Comparison of ENCODE assay signal across 8 cellular contexts in genomic region chr4:78938474-78938867, GRCh38. TPM values are rescaled to one million over a fixed set of nuclear protein-coding genes. Genes with fewer than 3 reads are reported as not detected.
DNase-seq lines count a peak whose midpoint lies in the region; ATAC-seq and FAIRE-seq lines count a peak whose summit lies in the region.

No MANE protein-coding gene starts in this region.

- H3K4me3 ChIP-seq in iPS-18c (ENCODE audit: insufficient read depth, low read depth, low read length) = peak overlapping the region; percentile 90
- peak overlapping the region; percentile 83 to 95 (median 94) for H3K4me3 ChIP-seq in subcutaneous abdominal adipose tissue (ENCODE audit: low read depth in 1 of 5, low read length in 5 of 5)

- peaks cover 10% of the 10 kb centered on the region for H3K27me3 Mint-ChIP-seq in activated T-cell treated with anti-CD3 and anti-CD28 coated beads, Interleukin-2, amount 50 U/mL, for 4 hours (ENCODE audit: low read depth)
- peaks cover 10% of the 10 kb centered on the region for H3K27me3 Mint-ChIP-seq in activated CD4-positive, alpha-beta memory T cell treated with anti-CD3 and anti-CD28 coated beads for 36 hours

- peaks cover 0 to 20% (median 17%) of the 10 kb centered on the region in 5 donors for H3K4me1 ChIP-seq in subcutaneous abdominal adipose tissue (ENCODE audit: control insufficient read depth in 5 of 5, insufficient read depth in 5 of 5, low read length in 5 of 5)

- no peaks in the 10 kb centered on the region for H3K9me3 Mint-ChIP-seq in activated T-cell treated with anti-CD3 and anti-CD28 coated beads, Interleukin-2, amount 50 U/mL, for 4 hours
- H3K9me3 Mint-ChIP-seq in activated CD4-positive, alpha-beta memory T cell treated with anti-CD3 and anti-CD28 coated beads for 36 hours = no peaks in the 10 kb centered on the region

- CTCF ChIA-PET in activated CD4-positive, alpha-beta memory T cell treated with anti-CD3 and anti-CD28 coated beads for 36 hours (lab: Charles Lee) = interaction anchor here (1.0 to 2.9 kb wide), 5 partner anchors 12 to 1264 kb away, joined by 3 to 11 read pairs (median 5); no protein-coding TSS in a partner anchor

- peaks cover 43% of the 10 kb centered on the region for H3K4me1 Mint-ChIP-seq in activated T-cell treated with anti-CD3 and anti-CD28 coated beads, Interleukin-2, amount 50 U/mL, for 4 hours (ENCODE audit: low read depth)
- peaks cover 36% of the 10 kb centered on the region for H3K4me1 Mint-ChIP-seq in activated CD4-positive, alpha-beta memory T cell treated with anti-CD3 and anti-CD28 coated beads for 36 hours (ENCODE audit: low read depth)

- H3K36me3 ChIP-seq in subcutaneous abdominal adipose tissue (ENCODE audit: control insufficient read depth in 5 of 5, insufficient read depth in 5 of 5, low read length in 5 of 5) = no peaks in the 10 kb centered on the region

- no peak overlapping the region for H3K27ac Mint-ChIP-seq in activated CD4-positive, alpha-beta memory T cell treated with anti-CD3 and anti-CD28 coated beads for 36 hours

- FAIRE-seq in urothelium cell line (lab: Jason Lieb, UNC) = no peak

- intact Hi-C loops in activated CD4-positive, alpha-beta memory T cell treated with anti-CD3 and anti-CD28 coated beads for 36 hours (cut with micrococcal nuclease) = loop anchor here (5.0 to 10.0 kb wide), 6 partner anchors 281 to 1351 kb away; partner anchors contain the start of gene ANTXR2

- peak overlapping the region; percentile 98 for H3K4me3 Mint-ChIP-seq in activated T-cell treated with anti-CD3 and anti-CD28 coated beads, Interleukin-2, amount 50 U/mL, for 4 hours
- H3K4me3 Mint-ChIP-seq in activated CD4-positive, alpha-beta memory T cell treated with anti-CD3 and anti-CD28 coated beads for 36 hours = peak overlapping the region; percentile 95

- peak overlapping the region; percentile 67 to 92 (median 82) for H3K9ac ChIP-seq in subcutaneous abdominal adipose tissue (ENCODE audit: low read length in 5 of 5)

- H3K36me3 Mint-ChIP-seq in activated T-cell treated with anti-CD3 and anti-CD28 coated beads, Interleukin-2, amount 50 U/mL, for 4 hours (ENCODE audit: insufficient read depth) = peaks cover 8% of the 10 kb centered on the region
- H3K36me3 Mint-ChIP-seq in activated CD4-positive, alpha-beta memory T cell treated with anti-CD3 and anti-CD28 coated beads for 36 hours = peaks cover 3% of the 10 kb centered on the region

- no peak overlapping the region for H3K27ac ChIP-seq in subcutaneous abdominal adipose tissue (ENCODE audit: low read depth, low read length)

- no peak for DNase-seq in activated T-cell treated with anti-CD3 and anti-CD28 coated beads, Interleukin-2, amount 50 U/mL, for 4 hours
- DNase-seq in activated T-cell treated with anti-CD3 and anti-CD28 coated beads, Interleukin-2, amount 50 U/mL, for 1 hour = no peak
- DNase-seq in activated CD4-positive, alpha-beta memory T cell treated with anti-CD3 and anti-CD28 coated beads for 36 hours = no peak
- DNase-seq in COLO668 (lab: John Stamatoyannopoulos, UW; ENCODE audit: unreplicated experiment) (no peak), urothelium cell line (ENCODE audit: low spot score) (no peak)

- no peak for ATAC-seq in activated T-cell treated with anti-CD3 and anti-CD28 coated beads, Interleukin-2, amount 50 U/mL, for 4 hours
- no peak for ATAC-seq in HG03432 (IDR thresholded peaks at IDR 0.05; ENCODE audit: unreplicated experiment)

- POLR2A ChIA-PET in activated CD4-positive, alpha-beta memory T cell treated with anti-CD3 and anti-CD28 coated beads for 36 hours (lab: Charles Lee) = interaction anchor here (0.7 to 1.7 kb wide), 2 partner anchors 285 to 1121 kb away, joined by 3 read pairs; no protein-coding TSS in a partner anchor

- no peaks in the 10 kb centered on the region for H3K9me3 ChIP-seq in iPS-18c (ENCODE audit: control insufficient read depth, insufficient read depth, low read length)
- no peaks in the 10 kb centered on the region for H3K9me3 ChIP-seq in subcutaneous abdominal adipose tissue (ENCODE audit: control insufficient read depth in 5 of 5, low read length in 5 of 5)

- no peaks in the 10 kb centered on the region for H3K27me3 ChIP-seq in subcutaneous abdominal adipose tissue (ENCODE audit: control insufficient read depth in 5 of 5, insufficient read depth in 4 of 5, low read length in 5 of 5)

RNA-seq across cellular contexts. Expression of gene PAQR3, which starts 0.8 kb away (rescaled TPM):
- 10 to 100 TPM; 10.1 to 12.9 (median 10.2) TPM for total RNA-seq in activated T-cell treated with anti-CD3 and anti-CD28 coated beads, Interleukin-2, amount 50 U/mL, for 4 hours
- total RNA-seq in activated CD4-positive, alpha-beta memory T cell treated with anti-CD3 and anti-CD28 coated beads for 36 hours = 10 to 100 TPM in 1 of 2 experiments, 1 to 10 TPM in 1; 6.9 to 10.2 TPM
